1 cellular context compared by ENCODE assay signal in genomic region chr4:9151814-9152181, GRCh38.
A peak's percentile ranks its signal among the peaks of the same experiment; 100 is the strongest.
TF ChIP-seq lines count a peak whose summit lies in the region.

No MANE protein-coding gene starts in this region.

TF ChIP-seq in HepG2, 621 proteins besides CTCF, POLR2A, EP300 and RAD21:
- TF ChIP-seq FOXA3 (CRISPR knock-in tag; IDR thresholded peaks at IDR 0.05): 0 out of 2 replicates have a peak, but pooled peaks have one; percentile 1
TF ChIP-seq in HepG2: peak in this region for 1; not testable (repeated sequence) for 620.
